In genomic region chr6:30616811-30617564, GRCh38 we compare ENCODE assay signal across 8 cellular contexts. TPM values are rescaled to one million over a fixed set of nuclear protein-coding genes. Genes with fewer than 3 reads are reported as not detected.
DNase-seq lines count a peak whose midpoint lies in the region; ATAC-seq and TF ChIP-seq lines count a peak whose summit lies in the region.

Gene PPP1R10 (minus strand): TSS chr6:30617243. CDS start chr6:30609944, 7,299 bp downstream.

- no peak for TF ChIP-seq CTCF in foreskin keratinocyte (conservative IDR thresholded peaks at IDR 0.05)

- H3K4me1 ChIP-seq in foreskin keratinocyte (peaks cover 16% of the 10 kb centered on the region), neuron (ENCODE audit: insufficient read depth, low read length) (peaks cover 27% of the 10 kb centered on the region), subcutaneous abdominal adipose tissue (ENCODE audit: control insufficient read depth in 5 of 5, insufficient read depth in 5 of 5, low read length in 5 of 5) (peaks cover 10 to 44% (median 38%) of the 10 kb centered on the region in 5 donors)

- peak within 1 kb of the TSS; percentile 96 to 100 (median 98) for H3K9ac ChIP-seq in subcutaneous abdominal adipose tissue (ENCODE audit: low read length in 5 of 5)

- in situ Hi-C loops in SK-MEL-5 (cut with HindIII; ENCODE audit: low pct_unique_long_range_greater_than_20kb, low sequenced_read_pairs), result no loop called here

- peak; percentile 87 for ATAC-seq in foreskin keratinocyte

- H3K27ac ChIP-seq in foreskin keratinocyte (peak within 1 kb of the TSS; percentile 97), subcutaneous abdominal adipose tissue (ENCODE audit: low read depth, low read length) (peak within 1 kb of the TSS; percentile 99)

- H3K27me3 ChIP-seq in foreskin keratinocyte, result no peaks in the 10 kb centered on the region
- no peaks in the 10 kb centered on the region for H3K27me3 ChIP-seq in neuron (ENCODE audit: insufficient read depth, low read length)
- H3K27me3 ChIP-seq in subcutaneous abdominal adipose tissue (ENCODE audit: control insufficient read depth in 5 of 5, insufficient read depth in 4 of 5, low read length in 5 of 5), result no peaks in the 10 kb centered on the region

- CTCF ChIA-PET in HEK293T (lab: Yijun Ruan, JAX), result interaction anchor here (0.7 kb wide), 1 partner anchor 62 kb away, joined by 5 read pairs; no protein-coding TSS in a partner anchor

- H3K9me3 ChIP-seq in neuron (ENCODE audit: low read length) (no peaks in the 10 kb centered on the region), subcutaneous abdominal adipose tissue (ENCODE audit: control insufficient read depth in 5 of 5, low read length in 5 of 5) (no peaks in the 10 kb centered on the region)

- peaks cover 34% of the 10 kb centered on the region for H3K36me3 ChIP-seq in neuron (ENCODE audit: insufficient read depth, low read length)
- peaks cover 0 to 35% (median 23%) of the 10 kb centered on the region in 5 donors for H3K36me3 ChIP-seq in subcutaneous abdominal adipose tissue (ENCODE audit: control insufficient read depth in 5 of 5, insufficient read depth in 5 of 5, low read length in 5 of 5)

- POLR2A ChIA-PET in HEK293T (lab: Yijun Ruan, JAX), result interaction anchor here (0.5 to 2.0 kb wide), 12 partner anchors 9 to 102 kb away, joined by 3 to 10 read pairs (median 4); partner anchors contain the start of genes ABCF1, ATAT1, DHX16 and MDC1

- peak within 1 kb of the TSS; percentile 90 for H3K4me3 ChIP-seq in neuron (ENCODE audit: low read length)
- peak within 1 kb of the TSS; percentile 82 to 100 (median 100) for H3K4me3 ChIP-seq in subcutaneous abdominal adipose tissue (ENCODE audit: low read depth in 1 of 5, low read length in 5 of 5)

- DNase-seq in GF-D8 (lab: John Stamatoyannopoulos, UW) (peak; percentile 99), HEK293T (ENCODE audit: extremely low spot score) (peak; percentile 94), MV-4-11 (lab: John Stamatoyannopoulos, UW) (peak; percentile 100), SK-MEL-5 (ENCODE audit: low read depth, low spot score) (peak; percentile 100), foreskin keratinocyte (peak; percentile 100)
- peak; percentile 97 for DNase-seq in activated naive CD4-positive, alpha-beta T cell treated with Interleukin-2 at 50 U/mL for 16 hours

- no peak within 1 kb of the TSS for H2AFZ ChIP-seq in neuron (ENCODE audit: low read depth, low read length)

TF ChIP-seq in HEK293T, 16 proteins besides CTCF, POLR2A, EP300 and RAD21:
- TF ChIP-seq PKNOX1 (IDR thresholded peaks at IDR 0.05) (peak; percentile 65), HDGF (IDR thresholded peaks at IDR 0.05; ENCODE audit: borderline replicate concordance) (no peak), SP1 (IDR thresholded peaks at IDR 0.05) (0 out of 2 replicates have a peak, but pooled peaks have one; percentile 37), BHLHE40 (IDR thresholded peaks at IDR 0.05; ENCODE audit: borderline replicate concordance) (peak; percentile 27; the same call in 1 of the 2 replicates), LEF1 (IDR thresholded peaks at IDR 0.05; ENCODE audit: borderline replicate concordance) (no peak), L3MBTL2 (conservative IDR thresholded peaks at IDR 0.05) (no peak; the same call in 1 of the 2 replicates), FOXA1 (IDR thresholded peaks at IDR 0.05) (no peak), FOXK2 (IDR thresholded peaks at IDR 0.05) (no peak), ARNT (IDR thresholded peaks at IDR 0.05) (no peak), ZNF384 (IDR thresholded peaks at IDR 0.05) (no peak), FOXM1 (IDR thresholded peaks at IDR 0.05; ENCODE audit: borderline replicate concordance) (peak; percentile 98), TARDBP (IDR thresholded peaks at IDR 0.05) (no peak), CTBP1 (IDR thresholded peaks at IDR 0.05; ENCODE audit: borderline replicate concordance) (no peak; the same call in 1 of the 2 replicates), SUZ12 (IDR thresholded peaks at IDR 0.05) (no peak), NFRKB (IDR thresholded peaks at IDR 0.05) (peak; percentile 92), ELF4 (IDR thresholded peaks at IDR 0.05) (peak; percentile 91)

RNA-seq across cellular contexts. Expression of gene PPP1R10, which starts in this region (rescaled TPM):
- 52.4 and 54.1 TPM in 2 replicates for total RNA-seq in SK-MEL-5 (2014; rRNA removed; shearing (Covaris generic))
- 38.1 and 45.2 TPM in 2 replicates for polyA plus RNA-seq in SK-MEL-5 (2015; cell fraction: cytosol; rRNA removed)
- 58.6 and 82.5 TPM in 2 replicates for polyA plus RNA-seq in SK-MEL-5 (2015; cell fraction: nucleus; rRNA removed)
- 41.5 and 42.6 TPM in 2 replicates for total RNA-seq in foreskin keratinocyte
- polyA plus RNA-seq in foreskin keratinocyte, result 13.8 and 14.6 TPM in 2 replicates

Comparison
In these comparisons a context has a peak if more than half of its experiments do, and no peak if none do; other contexts are left out.
1. Peak in every context shown above with its lines: DNase-seq, ATAC-seq, H3K4me3 ChIP-seq and H3K27ac ChIP-seq.